ENCODE assay signal across 13 cellular contexts in genomic region chr15:80058044-80058443, GRCh38. TPM values are rescaled to one million over a fixed set of nuclear protein-coding genes. Genes with fewer than 3 reads are reported as not detected.
A peak's percentile ranks its signal among the peaks of the same experiment; 100 is the strongest.
DNase-seq lines count a peak whose midpoint lies in the region; ATAC-seq lines count a peak whose summit lies in the region.
"Had no signal": no experiment of that assay in that cellular context is flagged by ENCODE, and none has a peak within 500 bp of the region (broad histone marks: within the 10 kb centered on the region; RNA-seq: fewer than 3 reads in every experiment).

No MANE protein-coding gene starts in this region.

- no peaks in the 10 kb centered on the region for H3K36me3 Mint-ChIP-seq in T-helper 2 cell treated with Interferon-gamma antibody and Interleukin-4, amounts not matched to agents 5 μg/mL and 100 μg/mL, for 36 hours (ENCODE audit: low read depth)
- H3K36me3 Mint-ChIP-seq in activated naive CD8-positive, alpha-beta T cell treated with anti-CD3 and anti-CD28 coated beads for 36 hours = no peaks in the 10 kb centered on the region
- no peaks in the 10 kb centered on the region for H3K36me3 Mint-ChIP-seq in naive thymus-derived CD4-positive, alpha-beta T cell

- peak overlapping the region; percentile 62 for H3K27ac Mint-ChIP-seq in T-helper 2 cell treated with Interferon-gamma antibody and Interleukin-4, amounts not matched to agents 5 μg/mL and 100 μg/mL, for 36 hours
- H3K27ac Mint-ChIP-seq in activated naive CD8-positive, alpha-beta T cell treated with anti-CD3 and anti-CD28 coated beads for 36 hours = no peak overlapping the region
- peak overlapping the region in 2 of 9 donors; percentile 11 to 59 for H3K27ac Mint-ChIP-seq in naive thymus-derived CD4-positive, alpha-beta T cell

- peak overlapping the region; percentile 77 for H3K4me3 ChIP-seq in HUES6 (ENCODE audit: low read depth, low read length)
- no peak overlapping the region for H3K4me3 ChIP-seq in naive thymus-derived CD4-positive, alpha-beta T cell (ENCODE audit: low read length)

- no peak for ATAC-seq in naive thymus-derived CD4-positive, alpha-beta T cell

- peaks cover 25% of the 10 kb centered on the region for H3K4me1 ChIP-seq in HUES6 (ENCODE audit: control insufficient read depth, insufficient read depth, low read length)
- peaks cover 9 to 12% of the 10 kb centered on the region in 2 donors for H3K4me1 ChIP-seq in naive thymus-derived CD4-positive, alpha-beta T cell (ENCODE audit: control insufficient read depth in 2 of 2, insufficient read depth in 2 of 2, low read length in 2 of 2)

- intact Hi-C loops in naive thymus-derived CD4-positive, alpha-beta T cell (cut with micrococcal nuclease) = loop anchor here (5.0 to 10.0 kb wide), 4 partner anchors 934 to 1989 kb away; partner anchors contain the start of genes MEX3B (in 1 of the 2) and TLNRD1 (in 1 of the 2)

- CTCF ChIA-PET in naive thymus-derived CD4-positive, alpha-beta T cell (lab: Charles Lee) = interaction anchor here (0.6 kb wide), 1 partner anchor 34 kb away, joined by 7 read pairs; no protein-coding TSS in a partner anchor

- peaks cover 12% of the 10 kb centered on the region; the same call in 1 of the 2 replicates for H3K27me3 ChIP-seq in HUES6 (ENCODE audit: control insufficient read depth, insufficient read depth, low read length)
- no peaks in the 10 kb centered on the region for H3K27me3 ChIP-seq in naive thymus-derived CD4-positive, alpha-beta T cell (ENCODE audit: control insufficient read depth in 2 of 2, insufficient read depth in 2 of 2, low read length in 2 of 2)
- H3K27me3 ChIP-seq: right atrium auricular region had no signal

- POLR2A ChIA-PET in naive thymus-derived CD4-positive, alpha-beta T cell (lab: Charles Lee) = interaction anchor here (4.3 kb wide), 1 partner anchor 14 kb away, joined by 40 read pairs; no protein-coding TSS in a partner anchor

- no peaks in the 10 kb centered on the region for H3K36me3 ChIP-seq in HUES6 (ENCODE audit: control insufficient read depth, insufficient read depth, low read length)
- H3K36me3 ChIP-seq in naive thymus-derived CD4-positive, alpha-beta T cell (ENCODE audit: control insufficient read depth in 2 of 3, insufficient read depth in 3 of 3, low read length in 3 of 3) = no peaks in the 10 kb centered on the region
- H3K36me3 ChIP-seq: right atrium auricular region had no signal

- no peaks in the 10 kb centered on the region for H3K9me3 ChIP-seq in HUES6 (ENCODE audit: control insufficient read depth, insufficient read depth, low read depth, low read length)
- no peaks in the 10 kb centered on the region for H3K9me3 ChIP-seq in naive thymus-derived CD4-positive, alpha-beta T cell (ENCODE audit: control insufficient read depth in 2 of 3, low read length in 3 of 3)
- H3K9me3 ChIP-seq: right atrium auricular region had no signal

- DNase-seq in T-helper 2 cell treated with Interferon-gamma antibody and Interleukin-4, amounts not matched to agents 5 μg/mL and 100 μg/mL, for 36 hours (ENCODE audit: low spot score) = no peak
- DNase-seq in T-helper 2 cell (no peak), NOMO-1 (lab: John Stamatoyannopoulos, UW; ENCODE audit: unreplicated experiment in 2 of 2) (no peak), NCI-H1417 treated with DMSO at 0.1 percent for 48 hours (lab: John Stamatoyannopoulos, UW) (no peak), DMS153 treated with DMSO at 0.1 percent for 48 hours (lab: John Stamatoyannopoulos, UW; ENCODE audit: unreplicated experiment) (no peak)
- no peak for DNase-seq in activated naive CD8-positive, alpha-beta T cell treated with anti-CD3 and anti-CD28 coated beads for 36 hours
- DNase-seq in naive thymus-derived CD4-positive, alpha-beta T cell = no peak
- DNase-seq: 8988T, amniotic stem cell, GDM1, left colon had no signal

- peaks cover 32% of the 10 kb centered on the region for H3K4me1 Mint-ChIP-seq in T-helper 2 cell treated with Interferon-gamma antibody and Interleukin-4, amounts not matched to agents 5 μg/mL and 100 μg/mL, for 36 hours (ENCODE audit: low read depth)
- peaks cover 22% of the 10 kb centered on the region for H3K4me1 Mint-ChIP-seq in activated naive CD8-positive, alpha-beta T cell treated with anti-CD3 and anti-CD28 coated beads for 36 hours
- peaks cover 11 to 33% (median 27%) of the 10 kb centered on the region in 7 donors for H3K4me1 Mint-ChIP-seq in naive thymus-derived CD4-positive, alpha-beta T cell

- H3K4me3 Mint-ChIP-seq in T-helper 2 cell treated with Interferon-gamma antibody and Interleukin-4, amounts not matched to agents 5 μg/mL and 100 μg/mL, for 36 hours = peak overlapping the region; percentile 70
- peak overlapping the region; percentile 38 for H3K4me3 Mint-ChIP-seq in activated naive CD8-positive, alpha-beta T cell treated with anti-CD3 and anti-CD28 coated beads for 36 hours
- H3K4me3 Mint-ChIP-seq in naive thymus-derived CD4-positive, alpha-beta T cell = peak overlapping the region; percentile 16 to 95 (median 76)

- peaks cover 4% of the 10 kb centered on the region for H3K27me3 Mint-ChIP-seq in T-helper 2 cell treated with Interferon-gamma antibody and Interleukin-4, amounts not matched to agents 5 μg/mL and 100 μg/mL, for 36 hours (ENCODE audit: low read depth)
- no peaks in the 10 kb centered on the region for H3K27me3 Mint-ChIP-seq in activated naive CD8-positive, alpha-beta T cell treated with anti-CD3 and anti-CD28 coated beads for 36 hours
- H3K27me3 Mint-ChIP-seq in naive thymus-derived CD4-positive, alpha-beta T cell = no peaks in the 10 kb centered on the region

- H3K9ac ChIP-seq in HUES6 (ENCODE audit: low read length) = no peak overlapping the region

- no peak overlapping the region for H3K27ac ChIP-seq in HUES6 (ENCODE audit: low read depth, low read length)
- no peak overlapping the region for H3K27ac ChIP-seq in naive thymus-derived CD4-positive, alpha-beta T cell (ENCODE audit: low read depth, low read length)
- H3K27ac ChIP-seq: right atrium auricular region had no signal

- no peaks in the 10 kb centered on the region for H3K9me3 Mint-ChIP-seq in T-helper 2 cell treated with Interferon-gamma antibody and Interleukin-4, amounts not matched to agents 5 μg/mL and 100 μg/mL, for 36 hours
- H3K9me3 Mint-ChIP-seq in activated naive CD8-positive, alpha-beta T cell treated with anti-CD3 and anti-CD28 coated beads for 36 hours = no peaks in the 10 kb centered on the region
- H3K9me3 Mint-ChIP-seq in naive thymus-derived CD4-positive, alpha-beta T cell = no peaks in the 10 kb centered on the region

RNA-seq across cellular contexts. Expression of gene ZFAND6, which starts 1.4 kb away (rescaled TPM):
- total RNA-seq in activated naive CD8-positive, alpha-beta T cell treated with anti-CD3 and anti-CD28 coated beads for 36 hours = 10 to 100 TPM; 25.5 to 28.7 TPM
- total RNA-seq in naive thymus-derived CD4-positive, alpha-beta T cell = 100 to 1,000 TPM in 1 of 5 experiments, 10 to 100 TPM in 4; 51.0 to 113 (median 65.5) TPM
- 100 to 1,000 TPM in 1 of 2 donors, 10 to 100 TPM in 1; 89.2 to 105 TPM for polyA plus RNA-seq in naive thymus-derived CD4-positive, alpha-beta T cell
